Comparison of ENCODE assay signal across 19 cellular contexts in the genomic region with DNA sequence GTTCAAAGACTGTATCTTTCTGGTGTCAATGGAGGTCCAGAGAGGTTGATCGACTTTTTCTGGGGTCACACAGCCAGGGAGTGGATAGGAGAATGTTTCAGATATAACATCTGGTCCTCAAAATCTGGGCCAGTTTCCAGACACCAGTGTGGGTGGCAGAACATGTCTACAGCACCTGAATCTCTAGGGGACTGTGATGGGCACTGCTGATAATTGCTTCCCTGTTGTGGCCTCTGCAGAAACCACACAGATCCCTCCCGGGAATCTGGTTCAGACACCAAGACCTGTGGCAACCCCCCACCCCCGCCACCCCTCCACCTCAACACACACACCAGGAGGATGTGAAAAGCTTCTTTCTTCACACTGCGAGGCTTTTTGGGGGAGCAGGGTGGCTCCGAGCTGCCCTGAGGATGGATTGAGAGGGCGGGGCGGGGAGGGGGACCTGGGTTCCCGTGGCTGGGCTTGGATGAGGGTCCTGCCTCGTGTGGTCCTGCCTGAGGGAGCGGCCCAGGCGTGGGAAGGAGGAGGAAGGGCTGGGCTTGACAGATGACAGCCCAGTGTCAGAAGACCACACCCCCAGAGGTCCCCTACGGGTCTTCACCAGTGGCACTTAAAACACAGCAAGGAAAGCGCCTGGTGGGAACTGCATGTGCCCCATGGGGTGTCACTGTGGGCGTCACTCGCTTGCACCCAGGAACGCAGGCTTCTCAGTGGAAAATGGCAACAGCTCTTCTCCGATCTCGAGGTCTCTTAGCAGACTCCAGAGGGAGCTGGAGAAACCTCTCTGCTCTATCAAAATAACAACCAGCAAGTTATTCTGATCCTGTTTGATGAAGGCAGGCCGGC. TPM values are rescaled to one million over a fixed set of nuclear protein-coding genes. Genes with fewer than 3 reads are reported as not detected.
DNase-seq lines count a peak whose midpoint lies in the region; ATAC-seq and TF ChIP-seq lines count a peak whose summit lies in the region.
"Had no signal": no experiment of that assay in that cellular context is flagged by ENCODE, and none has a peak within 500 bp of the region (broad histone marks: within the 10 kb centered on the region; RNA-seq: fewer than 3 reads in every experiment).

No MANE protein-coding gene starts in this region.

- H3K27me3 ChIP-seq in A673 (replicated peaks; ENCODE audit: insufficient read depth, low read depth, low read length, poor library complexity) (peaks cover 4% of the 10 kb centered on the region), H7 (ENCODE audit: control insufficient read depth, insufficient read depth, low read length) (no peaks in the 10 kb centered on the region), PC-9 (ENCODE audit: insufficient read depth, low read depth) (peaks cover 97% of the 10 kb centered on the region), gastrocnemius medialis (peaks cover 59 to 78% (median 69%) of the 10 kb centered on the region in 3 donors)
- H3K27me3 ChIP-seq: testis had no signal

- H3K36me3 ChIP-seq in A673 (ENCODE audit: insufficient read depth, low read length, poor library complexity, severe bottlenecking) (no peaks in the 10 kb centered on the region), H7 (replicated peaks; ENCODE audit: control insufficient read depth, insufficient read depth, low read length) (no peaks in the 10 kb centered on the region), PC-9 (ENCODE audit: low read depth) (no peaks in the 10 kb centered on the region), gastrocnemius medialis (no peaks in the 10 kb centered on the region)
- H3K36me3 ChIP-seq: esophagus muscularis mucosa, heart left ventricle had no signal

- TF ChIP-seq CTCF in A673 (conservative IDR thresholded peaks at IDR 0.05; ENCODE audit: low read depth, low read length) = 0 out of 2 replicates have a peak, but pooled peaks have one; percentile 16
- TF ChIP-seq CTCF in PC-9 (conservative IDR thresholded peaks at IDR 0.05) = peak; percentile 45; the same call in 1 of the 2 replicates
- peak; percentile 10 for TF ChIP-seq CTCF in fibroblast of pulmonary artery (IDR thresholded peaks at IDR 0.05; ENCODE audit: low read length, missing control alignments)
- TF ChIP-seq CTCF in gastrocnemius medialis (IDR thresholded peaks at IDR 0.05 in 4 of 5, conservative IDR thresholded peaks at IDR 0.05 in 1 of 5) = no peak

- H3K4me3 ChIP-seq in A673 (ENCODE audit: low read depth, low read length, poor library complexity, severe bottlenecking) (no peak overlapping the region), H7 (ENCODE audit: insufficient read depth, low read depth, low read length) (no peak overlapping the region), PC-9 (no peak overlapping the region), fibroblast of pulmonary artery (replicated peaks; ENCODE audit: low read depth, low read length) (no peak overlapping the region), gastrocnemius medialis (no peak overlapping the region)
- H3K4me3 ChIP-seq: esophagus muscularis mucosa, heart left ventricle, mucosa of descending colon, testis had no signal

- H4K20me1 ChIP-seq in PC-9 (ENCODE audit: insufficient read depth) = no peaks in the 10 kb centered on the region

- BruUV-seq in A673 (replicated peaks; lab: Mats Ljungman, UMichigan) (no TSS peak), PC-9 (replicated peaks; lab: Mats Ljungman, UMichigan) (no TSS peak)

- ATAC-seq in gastrocnemius medialis (no peak), HG02763 (IDR thresholded peaks at IDR 0.05; ENCODE audit: unreplicated experiment) (no peak)
- ATAC-seq: activated CD4-positive, alpha-beta T cell treated with anti-CD3 and anti-CD28 coated beads for 36 hours; mucosa of descending colon had no signal

- no peak overlapping the region for H3K4me2 ChIP-seq in PC-9

- TF ChIP-seq POLR2A in gastrocnemius medialis (IDR thresholded peaks at IDR 0.05) = no peak

- H3K27ac ChIP-seq in A673 (ENCODE audit: low read depth, low read length, poor library complexity, severe bottlenecking) (no peak overlapping the region), PC-9 (no peak overlapping the region), gastrocnemius medialis (no peak overlapping the region)
- H3K27ac ChIP-seq: esophagus muscularis mucosa, heart left ventricle, RWPE1, testis had no signal

- intact Hi-C loops in A673 (cut with micrococcal nuclease; ENCODE audit: unreplicated experiment) (no loop called here), PC-9 (cut with micrococcal nuclease; ENCODE audit: unreplicated experiment) (no loop called here), gastrocnemius medialis (cut with DNase I; ENCODE audit: low total_unique reads) (no loop called here)

- H3K9me2 ChIP-seq in PC-9 (ENCODE audit: insufficient read depth) = no peaks in the 10 kb centered on the region

- H3F3A ChIP-seq in PC-9 (ENCODE audit: insufficient read depth, low read depth) = no peaks in the 10 kb centered on the region

- in situ Hi-C loops in gastrocnemius medialis (cut with MboI; ENCODE audit: low sequenced_read_pairs in 4 of 4) = loop anchor here in 1 of 4 donors (25.0 kb wide), 1 partner anchor 214 kb away; no protein-coding TSS in a partner anchor

- no peak overlapping the region for H2AFZ ChIP-seq in PC-9

- CTCF ChIA-PET in A673 (lab: Charles Lee) (no interaction called here), PC-9 (lab: Charles Lee) (no interaction called here)

- no peaks in the 10 kb centered on the region for H3K9me3 ChIP-seq in A673 (ENCODE audit: low read depth, low read length, poor library complexity, severe bottlenecking)
- no peaks in the 10 kb centered on the region for H3K9me3 ChIP-seq in PC-9 (ENCODE audit: insufficient read depth, low read depth)
- no peaks in the 10 kb centered on the region for H3K9me3 ChIP-seq in gastrocnemius medialis
- H3K9me3 ChIP-seq: mucosa of descending colon, testis had no signal

- no peaks in the 10 kb centered on the region for H3K79me2 ChIP-seq in PC-9 (ENCODE audit: low read depth)

- H3K4me1 ChIP-seq in A673 (ENCODE audit: insufficient read depth, low read length, poor library complexity, severe bottlenecking) (peaks cover 21% of the 10 kb centered on the region), PC-9 (replicated peaks; ENCODE audit: insufficient read depth) (no peaks in the 10 kb centered on the region), gastrocnemius medialis (no peaks in the 10 kb centered on the region)

- DNase-seq in A673 (ENCODE audit: low spot score) (no peak), H7 (peak; percentile 65), PC-9 (no peak), fibroblast of pulmonary artery (ENCODE audit: low read depth) (peak; percentile 25), NOMO-1 treated with dmso at 0.1 percent for 144 hours (lab: John Stamatoyannopoulos, UW; ENCODE audit: unreplicated experiment) (no peak), gastrocnemius medialis (no peak), NCI-H1105 (lab: John Stamatoyannopoulos, UW) (no peak)
- DNase-seq: activated CD4-positive, alpha-beta T cell treated with anti-CD3 and anti-CD28 coated beads for 36 hours; activated naive CD4-positive, alpha-beta T cell treated with anti-CD3 and anti-CD28 coated beads for 36 hours; dermis blood vessel endothelial cell; heart left ventricle; HFFc6; NCI-H2107; NCI-H526 treated with DMSO at 0.1 percent for 48 hours; testis had no signal

- POLR2A ChIA-PET in A673 (lab: Charles Lee; ENCODE audit: low non-redundant PET) = no interaction called here
- POLR2A ChIA-PET in PC-9 (lab: Charles Lee; ENCODE audit: unreplicated experiment) = no interaction called here

RNA-seq across cellular contexts. Expression of gene TRIP13, which starts 55.2 kb away (rescaled TPM):
- total RNA-seq in A673 (2021) (64.6 and 69.1 TPM in 2 replicates), PC-9 (2021) (56.1 and 74.0 TPM in 2 replicates), gastrocnemius medialis (1 to 10 TPM in 1 of 4 donors, under 1 TPM in 3; 0.41 to 1.6 (median 0.50) TPM)
- total RNA-seq in H7 (2014; rRNA removed; shearing (Covaris generic)) = 60.3 and 63.0 TPM in 2 replicates

RNA-seq across cellular contexts. Expression of gene BRD9, which starts 55.2 kb away (rescaled TPM):
- total RNA-seq in A673 (2021) (73.7 and 76.5 TPM in 2 replicates), PC-9 (2021) (102 and 112 TPM in 2 replicates), gastrocnemius medialis (10 to 100 TPM; 20.3 to 28.8 (median 22.2) TPM)
- total RNA-seq in H7 (2014; rRNA removed; shearing (Covaris generic)) = 32.1 and 39.3 TPM in 2 replicates

Comparison
In these comparisons a context has a peak if more than half of its experiments do, and no peak if none do; other contexts are left out.
1. DNase-seq: peak in H7 (single experiment) and fibroblast of pulmonary artery (single experiment); none in A673 (single experiment), PC-9 (0 of 2), NOMO-1 treated with dmso at 0.1 percent for 144 hours (single experiment), gastrocnemius medialis (0 of 2) and NCI-H1105 (single experiment).
2. CTCF ChIP-seq: peak in A673 (single experiment), PC-9 (single experiment) and fibroblast of pulmonary artery (single experiment); none in gastrocnemius medialis (0 of 5).
3. RNA of gene TRIP13, which starts 55.2 kb away (total RNA-seq): 56.1 to 74.0 TPM in PC-9, 64.6 to 69.1 TPM in A673 and 60.3 to 63.0 TPM in H7; 0.41 to 1.6 TPM in gastrocnemius medialis; every median in the first group is over 10 times any median in the second.